In genomic region chr5:33734541-33734940, GRCh38 we compare ENCODE assay signal across 1 cellular context.
TF ChIP-seq lines count a peak whose summit lies in the region.

No MANE protein-coding gene starts in this region.

TF ChIP-seq in H1, 55 proteins besides CTCF, POLR2A, EP300 and RAD21:
- TF ChIP-seq SUZ12 (IDR thresholded peaks at IDR 0.05; ENCODE audit: low read length): no peak
- no peak for TF ChIP-seq MAFK (IDR thresholded peaks at IDR 0.05; ENCODE audit: low read depth, low read length)
- TF ChIP-seq POLR2AphosphoS5 (IDR thresholded peaks at IDR 0.05; ENCODE audit: low read depth, low read length): no peak
- no peak for TF ChIP-seq BCL11A (IDR thresholded peaks at IDR 0.05; ENCODE audit: low read depth in 2 of 2, low read length in 2 of 2)
- TF ChIP-seq SP1 (IDR thresholded peaks at IDR 0.05; ENCODE audit: low read depth, low read length): no peak
- no peak for TF ChIP-seq JUND (IDR thresholded peaks at IDR 0.05; ENCODE audit: low read length)
